In genomic region chrX:29627833-29628232, GRCh38 we compare ENCODE assay signal across 23 cellular contexts.
A peak's percentile ranks its signal among the peaks of the same experiment; 100 is the strongest.
DNase-seq lines count a peak whose midpoint lies in the region; ATAC-seq, FAIRE-seq and TF ChIP-seq lines count a peak whose summit lies in the region.
"Had no signal": no experiment of that assay in that cellular context is flagged by ENCODE, and none has a peak within 500 bp of the region (broad histone marks: within the 10 kb centered on the region; RNA-seq: fewer than 3 reads in every experiment).

No MANE protein-coding gene starts in this region.

- no peak for TF ChIP-seq POLR2A in H1 (IDR thresholded peaks at IDR 0.05; ENCODE audit: control extremely low read depth in 1 of 2, low read depth in 2 of 2, low read length in 2 of 2)
- TF ChIP-seq POLR2A in GM12892 (IDR thresholded peaks at IDR 0.05; ENCODE audit: low read depth, low read length) = no peak

- TF ChIP-seq RAD21 in H1 (IDR thresholded peaks at IDR 0.05 in 1 of 2, conservative IDR thresholded peaks at IDR 0.05 in 1 of 2; ENCODE audit: low read depth in 2 of 2, low read length in 2 of 2) = no peak

- DNase-seq in GM12865 (ENCODE audit: low read depth) (peak; percentile 29), M059J (ENCODE audit: low read depth) (peak; percentile 60), H1 (ENCODE audit: low read depth in 1 of 2, low spot score in 2 of 2) (no peak), omental fat pad (ENCODE audit: low spot score) (no peak), GM12892 (ENCODE audit: insufficient read length) (no peak), neuronal stem cell (ENCODE audit: low spot score) (no peak), GM19239 (ENCODE audit: insufficient read length, low spot score) (no peak)
- DNase-seq: activated CD4-positive, alpha-beta T cell treated with anti-CD3 and anti-CD28 coated beads, Interleukin-2, amount 10 ng/mL, durations not matched to agents 24 days and 14 days; foreskin melanocyte; GDM1; HFFc6; NCI-H1048; NCI-H187 treated with DMSO at 0.1 percent for 48 hours; NCI-H345; NCI-H82; right cardiac atrium; SIG-M5; stimulated activated CD8-positive, alpha-beta memory T cell treated with anti-CD3 and anti-CD28 coated beads, Interleukin-4, amount 100 ng/mL, for 48 hours; substantia nigra had no signal

- H3K4me3 ChIP-seq in GM12865 (ENCODE audit: low read depth, low read length) (no peak overlapping the region), H1 (ENCODE audit: extremely low read depth in 1 of 4, insufficient read depth in 2 of 4, low read depth in 3 of 4, low read length in 4 of 4) (no peak overlapping the region), neuronal stem cell (ENCODE audit: low read length in 2 of 2) (no peak overlapping the region)
- H3K4me3 ChIP-seq: vagina had no signal

- H2BK15ac ChIP-seq in H1 (ENCODE audit: low read length) (no peak overlapping the region), neuronal stem cell (ENCODE audit: low read length) (no peak overlapping the region)

- H3K79me2 ChIP-seq in H1 (ENCODE audit: control insufficient read depth in 1 of 2, insufficient read depth in 2 of 2, low read length in 2 of 2) = no peaks in the 10 kb centered on the region

- no peak overlapping the region for H3K56ac ChIP-seq in H1 (replicated peaks; ENCODE audit: insufficient read length, low read depth, low read length)

- H2AK5ac ChIP-seq in H1 (ENCODE audit: low read depth, low read length) (no peak overlapping the region), neuronal stem cell (ENCODE audit: low read depth, low read length) (no peak overlapping the region)

- H3K9me3 ChIP-seq in H1 (ENCODE audit: insufficient read depth in 2 of 2, low read depth in 1 of 2, low read length in 1 of 2) = no peaks in the 10 kb centered on the region
- H3K9me3 ChIP-seq in neuronal stem cell (replicated peaks in 1 of 2; ENCODE audit: control insufficient read depth in 2 of 2, insufficient read depth in 1 of 2, low read depth in 1 of 2, low read length in 2 of 2) = no peaks in the 10 kb centered on the region
- H3K9me3 ChIP-seq: vagina had no signal

- TF ChIP-seq CTCF in GM12865 (IDR thresholded peaks at IDR 0.05; ENCODE audit: insufficient read depth, low read depth, low read length, missing control alignments) (no peak), H1 (IDR thresholded peaks at IDR 0.05; ENCODE audit: control extremely low read depth in 1 of 3, insufficient read depth in 1 of 3, low read depth in 1 of 3, low read length in 3 of 3) (no peak), omental fat pad (IDR thresholded peaks at IDR 0.05) (no peak)

- TF ChIP-seq EP300 in H1 (IDR thresholded peaks at IDR 0.05; ENCODE audit: borderline replicate concordance in 1 of 2, low read depth in 2 of 2, low read length in 2 of 2) = no peak

- H3K18ac ChIP-seq in H1 (ENCODE audit: extremely low read depth, low read length) (no peak overlapping the region), neuronal stem cell (ENCODE audit: low read length) (no peak overlapping the region)

- no peak overlapping the region for H4K8ac ChIP-seq in H1 (ENCODE audit: extremely low read depth, insufficient read depth, low read length)
- H4K8ac ChIP-seq in neuronal stem cell (ENCODE audit: low read depth, low read length) = no peak overlapping the region

- no peaks in the 10 kb centered on the region for H3K79me1 ChIP-seq in H1 (ENCODE audit: low read depth, low read length)
- H3K79me1 ChIP-seq in neuronal stem cell (ENCODE audit: low read depth, low read length) = no peaks in the 10 kb centered on the region

- H3K36me3 ChIP-seq in H1 (ENCODE audit: control insufficient read depth in 2 of 4, insufficient read depth in 4 of 4, low read length in 3 of 4) = no peaks in the 10 kb centered on the region
- H3K36me3 ChIP-seq in neuronal stem cell (replicated peaks in 1 of 2; ENCODE audit: control insufficient read depth in 2 of 2, insufficient read depth in 2 of 2, low read length in 2 of 2) = no peaks in the 10 kb centered on the region
- H3K36me3 ChIP-seq: vagina had no signal

- no peak overlapping the region for H3K27ac ChIP-seq in H1 (ENCODE audit: low read depth, low read length)
- no peak overlapping the region for H3K27ac ChIP-seq in neuronal stem cell (replicated peaks; ENCODE audit: low read length)
- H3K27ac ChIP-seq: KMS-11, vagina had no signal

- H4K20me1 ChIP-seq in H1 (replicated peaks in 1 of 2; ENCODE audit: control insufficient read depth in 1 of 2, insufficient read depth in 2 of 2, low read length in 2 of 2) = no peaks in the 10 kb centered on the region

- 100% methylated on average over 1 of the region's 1 CpG; no CpG with 5 or more reads in 1 of the 2 experiments for WGBS in H1 (ENCODE audit: extremely low coverage in 1 of 2, insufficient coverage in 1 of 2, insufficient read length in 1 of 2, insufficient replicate concordance in 2 of 2, low coverage in 1 of 2, low lambda C conversion rate in 2 of 2, missing lambda C conversion rate in 1 of 2), 2 experiments
- no CpG with 5 or more reads among the region's 1 CpG for WGBS in neuronal stem cell (ENCODE audit: extremely low coverage in 2 of 2, insufficient read length in 2 of 2, insufficient replicate concordance in 1 of 2), 2 donors

- no peak overlapping the region for H4K5ac ChIP-seq in H1 (ENCODE audit: insufficient read length, low read depth, low read length)

- H3K23me2 ChIP-seq in H1 (ENCODE audit: low read depth, low read length) = no peaks in the 10 kb centered on the region

- H3K4me2 ChIP-seq in H1 (ENCODE audit: insufficient read depth in 1 of 2, low read depth in 2 of 2, low read length in 2 of 2) (no peak overlapping the region), neuronal stem cell (ENCODE audit: insufficient read depth, low read length, poor library complexity, severe bottlenecking) (no peak overlapping the region)
- H3K4me2 ChIP-seq: KMS-11 had no signal

- H3K27me3 ChIP-seq in H1 (replicated peaks in 1 of 4; ENCODE audit: control insufficient read depth in 3 of 4, extremely low read depth in 1 of 4, insufficient read depth in 3 of 4, low read length in 3 of 4) = no peaks in the 10 kb centered on the region
- H3K27me3 ChIP-seq in neuronal stem cell (ENCODE audit: control insufficient read depth in 3 of 3, insufficient read depth in 3 of 3, low read depth in 1 of 3, low read length in 3 of 3) = no peaks in the 10 kb centered on the region
- H3K27me3 ChIP-seq: vagina had no signal

- H2BK12ac ChIP-seq in H1 (ENCODE audit: low read depth, low read length) (no peak overlapping the region), neuronal stem cell (ENCODE audit: low read length) (no peak overlapping the region)

- H2BK20ac ChIP-seq in H1 (ENCODE audit: low read length) = no peak overlapping the region

- peak; percentile 57 for FAIRE-seq in H1 (lab: Jason Lieb, UNC)
- no peak for FAIRE-seq in GM12892 (lab: Jason Lieb, UNC)
- no peak for FAIRE-seq in GM19239 (lab: Jason Lieb, UNC)

- CTCF ChIA-PET in H1 (lab: Charles Lee; ENCODE audit: partially characterized antibody) = no interaction called here

- H2BK5ac ChIP-seq in H1 (ENCODE audit: low read depth, low read length) (no peak overlapping the region), neuronal stem cell (ENCODE audit: low read length) (no peak overlapping the region)

- H3K4ac ChIP-seq in H1 (replicated peaks; ENCODE audit: insufficient read length, low read depth, low read length) (no peak overlapping the region), neuronal stem cell (ENCODE audit: low read length) (no peak overlapping the region)

- H3K23ac ChIP-seq in H1 (ENCODE audit: insufficient read length) = no peak overlapping the region
- no peak overlapping the region for H3K23ac ChIP-seq in neuronal stem cell (ENCODE audit: low read depth, low read length, poor library complexity)

- H3K14ac ChIP-seq in H1 (ENCODE audit: insufficient read length) (no peak overlapping the region), neuronal stem cell (ENCODE audit: low read length) (no peak overlapping the region)

- H2BK120ac ChIP-seq in H1 (replicated peaks; ENCODE audit: low read depth, low read length) = no peak overlapping the region
- H2BK120ac ChIP-seq in neuronal stem cell (ENCODE audit: low read depth, low read length) = no peak overlapping the region

- ATAC-seq in HG02852 (IDR thresholded peaks at IDR 0.05; ENCODE audit: unreplicated experiment) = peak; percentile 80
- no peak for ATAC-seq in omental fat pad (ENCODE audit: low FRiP score)
- ATAC-seq: activated T-helper 17 cell treated with anti-CD3 and anti-CD28 coated beads, Interleukin-2, amount 50 U/mL, for 72 hours; right cardiac atrium had no signal

- H3K9ac ChIP-seq in H1 (replicated peaks in 1 of 4; ENCODE audit: extremely low read depth in 1 of 4, low read depth in 3 of 4, low read length in 3 of 4) = no peak overlapping the region
- H3K9ac ChIP-seq in neuronal stem cell (ENCODE audit: low read depth, low read length, poor library complexity) = no peak overlapping the region
- H3K9ac ChIP-seq: KMS-11 had no signal

- POLR2A ChIA-PET in H1 (lab: Charles Lee; ENCODE audit: partially characterized antibody) = no interaction called here

- H2AFZ ChIP-seq in H1 (ENCODE audit: low read length) (no peak overlapping the region), neuronal stem cell (ENCODE audit: low read length) (no peak overlapping the region)

- no peaks in the 10 kb centered on the region for H3K4me1 ChIP-seq in H1 (replicated peaks in 1 of 4; ENCODE audit: control insufficient read depth in 3 of 4, insufficient read depth in 4 of 4, low read length in 3 of 4)
- no peaks in the 10 kb centered on the region for H3K4me1 ChIP-seq in neuronal stem cell (ENCODE audit: control insufficient read depth in 2 of 2, insufficient read depth in 1 of 2, low read depth in 1 of 2, low read length in 2 of 2)
- H3K4me1 ChIP-seq: vagina had no signal

- H4K91ac ChIP-seq in H1 (replicated peaks; ENCODE audit: insufficient read length, low read length) = no peak overlapping the region
- H4K91ac ChIP-seq in neuronal stem cell (ENCODE audit: low read depth, low read length, poor library complexity) = no peak overlapping the region

TF ChIP-seq in H1, 55 proteins besides CTCF, POLR2A, EP300 and RAD21 (continues in another document):
- TF ChIP-seq ATF3 (IDR thresholded peaks at IDR 0.05; ENCODE audit: insufficient read depth, low read depth, low read length) (no peak), HDAC2 (IDR thresholded peaks at IDR 0.05; ENCODE audit: borderline replicate concordance in 1 of 2, low read depth in 2 of 2, low read length in 2 of 2) (no peak), PHF8 (conservative IDR thresholded peaks at IDR 0.05; ENCODE audit: low read depth, low read length) (no peak), POLR2AphosphoS5 (IDR thresholded peaks at IDR 0.05; ENCODE audit: low read depth, low read length) (no peak), BACH1 (IDR thresholded peaks at IDR 0.05; ENCODE audit: low read length) (no peak)

Comparison
In these comparisons a context has a peak if more than half of its experiments do, and no peak if none do; other contexts are left out.
1. DNase-seq: peak in GM12865 (single experiment) and M059J (single experiment); none in H1 (0 of 2), omental fat pad (single experiment), GM12892 (single experiment), neuronal stem cell (single experiment) and GM19239 (single experiment).